ENCODE assay signal across 10 cellular contexts in the genomic region with DNA sequence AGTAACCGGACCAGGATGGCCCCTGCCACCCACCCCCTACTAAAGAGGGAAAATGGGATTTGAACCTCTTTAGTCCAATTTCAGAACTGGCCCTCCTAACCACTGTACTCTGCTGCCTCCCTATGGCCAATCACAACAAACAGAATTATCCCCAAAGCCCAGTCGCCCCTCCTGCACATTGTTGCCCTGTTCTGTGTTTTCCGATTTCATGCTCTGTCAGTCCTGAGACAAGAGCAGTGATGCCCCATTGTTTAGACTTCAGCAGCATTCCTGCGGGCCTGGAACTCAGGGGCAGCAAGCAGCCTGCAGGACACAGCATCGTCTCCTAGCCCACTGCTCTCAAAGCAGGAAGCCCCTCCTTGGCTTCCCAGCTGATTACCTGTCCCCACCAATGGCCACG. TPM values are rescaled to one million over a fixed set of nuclear protein-coding genes. Genes with fewer than 3 reads are reported as not detected.
DNase-seq lines count a peak whose midpoint lies in the region; ATAC-seq and TF ChIP-seq lines count a peak whose summit lies in the region.
"Had no signal": no experiment of that assay in that cellular context is flagged by ENCODE, and none has a peak within 500 bp of the region (broad histone marks: within the 10 kb centered on the region; RNA-seq: fewer than 3 reads in every experiment).

No MANE protein-coding gene starts in this region.

- H3K4me3 ChIP-seq in OCI-LY1 (ENCODE audit: low read depth, low read length, poor library complexity, severe bottlenecking) (no peak overlapping the region), smooth muscle cell (no peak overlapping the region), upper lobe of left lung (no peak overlapping the region)
- H3K4me3 ChIP-seq: tibial nerve had no signal

- H3K4me1 ChIP-seq in OCI-LY1 (ENCODE audit: insufficient read depth, low read length, severe bottlenecking) (no peaks in the 10 kb centered on the region), smooth muscle cell (ENCODE audit: low read depth) (no peaks in the 10 kb centered on the region), upper lobe of left lung (no peaks in the 10 kb centered on the region)
- H3K4me1 ChIP-seq: tibial nerve had no signal

- H3K27me3 ChIP-seq in OCI-LY1 (ENCODE audit: insufficient read depth, low read length) (no peaks in the 10 kb centered on the region), smooth muscle cell (ENCODE audit: low read depth) (no peaks in the 10 kb centered on the region), upper lobe of left lung (no peaks in the 10 kb centered on the region)
- H3K27me3 ChIP-seq: tibial nerve had no signal

- no peaks in the 10 kb centered on the region for H3K79me2 ChIP-seq in OCI-LY1 (ENCODE audit: insufficient read depth, low read length)
- peaks cover 24% of the 10 kb centered on the region for H3K79me2 ChIP-seq in smooth muscle cell (ENCODE audit: low read depth)

- no peak for TF ChIP-seq EP300 in upper lobe of left lung (IDR thresholded peaks at IDR 0.05)

- H3K4me1 Mint-ChIP-seq in activated CD4-positive, alpha-beta memory T cell treated with anti-CD3 and anti-CD28 coated beads for 36 hours (ENCODE audit: low read depth): no peaks in the 10 kb centered on the region
- H3K4me1 Mint-ChIP-seq in activated CD4-positive, alpha-beta memory T cell treated with anti-CD3 and anti-CD28 coated beads, Interleukin-2, amount 10 ng/mL, durations not matched to agents 7 days and 5 days: no peaks in the 10 kb centered on the region
- H3K4me1 Mint-ChIP-seq in endothelial cell (ENCODE audit: unreplicated experiment): peaks cover 2% of the 10 kb centered on the region
- H3K4me1 Mint-ChIP-seq: activated B cell treated with CpG ODN at 0.5 μM for 24 hours had no signal

- H2AFZ ChIP-seq in OCI-LY1 (ENCODE audit: low read length) (no peak overlapping the region), smooth muscle cell (ENCODE audit: low read depth) (no peak overlapping the region)

- peak; percentile 12 for DNase-seq in activated CD4-positive, alpha-beta memory T cell treated with anti-CD3 and anti-CD28 coated beads for 36 hours
- no peak for DNase-seq in activated CD4-positive, alpha-beta memory T cell treated with anti-CD3 and anti-CD28 coated beads, Interleukin-2, amount 10 ng/mL, durations not matched to agents 7 days and 5 days
- no peak for DNase-seq in endothelial cell (ENCODE audit: low spot score)
- DNase-seq in smooth muscle cell (lab: John Stamatoyannopoulos, UW; ENCODE audit: unreplicated experiment): no peak
- DNase-seq in upper lobe of left lung: no peak
- no peak for DNase-seq in activated gamma-delta T cell (lab: John Stamatoyannopoulos, UW)
- DNase-seq: activated B cell treated with CpG ODN at 0.5 μM for 24 hours had no signal

- no peaks in the 10 kb centered on the region for H3K27me3 Mint-ChIP-seq in activated CD4-positive, alpha-beta memory T cell treated with anti-CD3 and anti-CD28 coated beads for 36 hours
- no peaks in the 10 kb centered on the region for H3K27me3 Mint-ChIP-seq in activated CD4-positive, alpha-beta memory T cell treated with anti-CD3 and anti-CD28 coated beads, Interleukin-2, amount 10 ng/mL, durations not matched to agents 7 days and 5 days
- H3K27me3 Mint-ChIP-seq in endothelial cell (ENCODE audit: unreplicated experiment): no peaks in the 10 kb centered on the region
- H3K27me3 Mint-ChIP-seq: activated B cell treated with CpG ODN at 0.5 μM for 24 hours had no signal

- H3K9me3 Mint-ChIP-seq in activated CD4-positive, alpha-beta memory T cell treated with anti-CD3 and anti-CD28 coated beads for 36 hours: no peaks in the 10 kb centered on the region
- H3K9me3 Mint-ChIP-seq in activated CD4-positive, alpha-beta memory T cell treated with anti-CD3 and anti-CD28 coated beads, Interleukin-2, amount 10 ng/mL, durations not matched to agents 7 days and 5 days: no peaks in the 10 kb centered on the region
- no peaks in the 10 kb centered on the region for H3K9me3 Mint-ChIP-seq in endothelial cell (ENCODE audit: unreplicated experiment)
- H3K9me3 Mint-ChIP-seq: activated B cell treated with CpG ODN at 0.5 μM for 24 hours had no signal

- WGBS in smooth muscle cell (ENCODE audit: low lambda C conversion rate): 94% methylated on average over 6 of the region's 6 CpGs
- WGBS in upper lobe of left lung, 2 donors: 90 to 91% methylated on average over 6 of the region's 6 CpGs

- H3K9ac ChIP-seq in OCI-LY1 (ENCODE audit: low read length) (no peak overlapping the region), smooth muscle cell (ENCODE audit: low read depth) (no peak overlapping the region)

- no peak overlapping the region for H3K4me3 Mint-ChIP-seq in activated CD4-positive, alpha-beta memory T cell treated with anti-CD3 and anti-CD28 coated beads for 36 hours
- H3K4me3 Mint-ChIP-seq in activated CD4-positive, alpha-beta memory T cell treated with anti-CD3 and anti-CD28 coated beads, Interleukin-2, amount 10 ng/mL, durations not matched to agents 7 days and 5 days: no peak overlapping the region
- peak overlapping the region; percentile 53 for H3K4me3 Mint-ChIP-seq in endothelial cell (ENCODE audit: unreplicated experiment)
- H3K4me3 Mint-ChIP-seq: activated B cell treated with CpG ODN at 0.5 μM for 24 hours had no signal

- no peak for ATAC-seq in upper lobe of left lung (ENCODE audit: low FRiP score in 2 of 2)
- ATAC-seq in activated CD4-positive, CD25-positive, alpha-beta regulatory T cell treated with anti-CD3 and anti-CD28 coated beads, Interleukin-2, amount 50 U/mL, for 24 hours: no peak

- H4K20me1 ChIP-seq in OCI-LY1 (ENCODE audit: insufficient read depth, low read length): no peaks in the 10 kb centered on the region
- H4K20me1 ChIP-seq in smooth muscle cell (ENCODE audit: low read depth): peaks cover 85% of the 10 kb centered on the region

- H3K4me2 ChIP-seq in OCI-LY1 (ENCODE audit: low read length) (no peak overlapping the region), smooth muscle cell (no peak overlapping the region)

- TF ChIP-seq CTCF in OCI-LY1 (IDR thresholded peaks at IDR 0.05; ENCODE audit: low read length) (peak; percentile 40; the same call in 1 of the 2 replicates), endothelial cell (IDR thresholded peaks at IDR 0.05; ENCODE audit: unreplicated experiment) (no peak), smooth muscle cell (IDR thresholded peaks at IDR 0.05; ENCODE audit: borderline replicate concordance, insufficient read depth, poor library complexity, severe bottlenecking) (peak; percentile 6), upper lobe of left lung (IDR thresholded peaks at IDR 0.05) (peak in 1 of 6 experiments; percentile 18)

- H3K9me2 ChIP-seq in OCI-LY1 (ENCODE audit: low read depth, low read length): no peaks in the 10 kb centered on the region

- H3K36me3 ChIP-seq in OCI-LY1 (ENCODE audit: insufficient read depth, low read length) (peaks cover 92% of the 10 kb centered on the region), smooth muscle cell (ENCODE audit: low read depth) (peaks cover 30% of the 10 kb centered on the region), upper lobe of left lung (peaks cover 34 to 96% (median 82%) of the 10 kb centered on the region in 4 donors)

- CTCF ChIA-PET in activated CD4-positive, alpha-beta memory T cell treated with anti-CD3 and anti-CD28 coated beads for 36 hours (lab: Charles Lee): interaction anchor here (1.1 to 2.0 kb wide), 2 partner anchors 84 to 148 kb away, joined by 3 to 4 read pairs; no protein-coding TSS in a partner anchor
- CTCF ChIA-PET in activated CD4-positive, alpha-beta memory T cell treated with anti-CD3 and anti-CD28 coated beads, Interleukin-2, amount 10 ng/mL, durations not matched to agents 7 days and 5 days (lab: Charles Lee): interaction anchor here (1.0 to 1.4 kb wide), 2 partner anchors 38 to 148 kb away, joined by 3 read pairs; no protein-coding TSS in a partner anchor

- H3K27ac ChIP-seq in OCI-LY1 (ENCODE audit: low read depth, low read length, poor library complexity, severe bottlenecking) (no peak overlapping the region), smooth muscle cell (ENCODE audit: low read depth) (no peak overlapping the region), upper lobe of left lung (no peak overlapping the region)
- H3K27ac ChIP-seq: tibial nerve had no signal

- peaks cover 44% of the 10 kb centered on the region for H3K36me3 Mint-ChIP-seq in activated CD4-positive, alpha-beta memory T cell treated with anti-CD3 and anti-CD28 coated beads for 36 hours
- peaks cover 64% of the 10 kb centered on the region for H3K36me3 Mint-ChIP-seq in activated CD4-positive, alpha-beta memory T cell treated with anti-CD3 and anti-CD28 coated beads, Interleukin-2, amount 10 ng/mL, durations not matched to agents 7 days and 5 days (ENCODE audit: low read depth)
- H3K36me3 Mint-ChIP-seq in endothelial cell (ENCODE audit: low read depth, unreplicated experiment): peaks cover 38% of the 10 kb centered on the region

- H3K27ac Mint-ChIP-seq in activated CD4-positive, alpha-beta memory T cell treated with anti-CD3 and anti-CD28 coated beads for 36 hours: no peak overlapping the region
- H3K27ac Mint-ChIP-seq in activated CD4-positive, alpha-beta memory T cell treated with anti-CD3 and anti-CD28 coated beads, Interleukin-2, amount 10 ng/mL, durations not matched to agents 7 days and 5 days: no peak overlapping the region
- H3K27ac Mint-ChIP-seq in endothelial cell (ENCODE audit: unreplicated experiment): peak overlapping the region; percentile 4
- H3K27ac Mint-ChIP-seq: activated B cell treated with CpG ODN at 0.5 μM for 24 hours had no signal

- H3K9me3 ChIP-seq in OCI-LY1 (ENCODE audit: low read length): no peaks in the 10 kb centered on the region
- no peaks in the 10 kb centered on the region for H3K9me3 ChIP-seq in smooth muscle cell (replicated peaks; ENCODE audit: low read depth)
- H3K9me3 ChIP-seq in upper lobe of left lung: no peaks in the 10 kb centered on the region
- H3K9me3 ChIP-seq: tibial nerve had no signal

- POLR2A ChIA-PET in activated CD4-positive, alpha-beta memory T cell treated with anti-CD3 and anti-CD28 coated beads for 36 hours (lab: Charles Lee): no interaction called here
- POLR2A ChIA-PET in activated CD4-positive, alpha-beta memory T cell treated with anti-CD3 and anti-CD28 coated beads, Interleukin-2, amount 10 ng/mL, durations not matched to agents 7 days and 5 days (lab: Charles Lee): interaction anchor here (1.2 kb wide), 1 partner anchor 21 kb away, joined by 4 read pairs; the partner anchor contains the start of gene KLHL11

- no peak for TF ChIP-seq POLR2A in upper lobe of left lung (IDR thresholded peaks at IDR 0.05)

- intact Hi-C loops in activated CD4-positive, alpha-beta memory T cell treated with anti-CD3 and anti-CD28 coated beads for 36 hours (cut with micrococcal nuclease): loop anchor here (5.0 kb wide), 1 partner anchor 148 kb away; no protein-coding TSS in a partner anchor

- H3F3A ChIP-seq in OCI-LY1 (ENCODE audit: insufficient read depth, low read length): no peaks in the 10 kb centered on the region
- H3F3A ChIP-seq in smooth muscle cell (ENCODE audit: low read depth): no peaks in the 10 kb centered on the region

RNA-seq across cellular contexts. Expression of gene KLHL11, which starts 20.5 kb away (rescaled TPM):
- 10 to 100 TPM; 23.6 to 25.2 TPM for total RNA-seq in activated CD4-positive, alpha-beta memory T cell treated with anti-CD3 and anti-CD28 coated beads for 36 hours
- total RNA-seq in activated CD4-positive, alpha-beta memory T cell treated with anti-CD3 and anti-CD28 coated beads, Interleukin-2, amount 10 ng/mL, durations not matched to agents 7 days and 5 days: 10 to 100 TPM; 13.9 to 14.4 TPM
- total RNA-seq in endothelial cell (ENCODE audit: unreplicated experiment): 9.0 TPM
- total RNA-seq in smooth muscle cell: 23.8 and 29.2 TPM in 2 replicates
- polyA plus RNA-seq in smooth muscle cell: 7.9 and 10.0 TPM in 2 replicates
- total RNA-seq in upper lobe of left lung: 10 to 100 TPM; 13.3 to 25.2 (median 15.5) TPM

RNA-seq across cellular contexts. Expression of gene ACLY, which starts 33.0 kb away (rescaled TPM):
- 100 to 1,000 TPM; 186 to 203 TPM for total RNA-seq in activated CD4-positive, alpha-beta memory T cell treated with anti-CD3 and anti-CD28 coated beads for 36 hours
- total RNA-seq in activated CD4-positive, alpha-beta memory T cell treated with anti-CD3 and anti-CD28 coated beads, Interleukin-2, amount 10 ng/mL, durations not matched to agents 7 days and 5 days: 100 to 1,000 TPM; 177 to 183 TPM
- total RNA-seq in endothelial cell (ENCODE audit: unreplicated experiment) (376 TPM), smooth muscle cell (188 and 217 TPM in 2 replicates), upper lobe of left lung (100 to 1,000 TPM in 2 of 6 donors, 10 to 100 TPM in 4; 41.9 to 132 (median 84.6) TPM)
- polyA plus RNA-seq in smooth muscle cell: 119 and 172 TPM in 2 replicates

RNA-seq across cellular contexts. Expression of gene ODAD4, which starts 44.7 kb away (rescaled TPM):
- 1 to 10 TPM in 1 of 2 experiments, under 1 TPM in 1; 0.77 to 1.4 TPM for total RNA-seq in activated CD4-positive, alpha-beta memory T cell treated with anti-CD3 and anti-CD28 coated beads for 36 hours
- 1 to 10 TPM; 1.7 to 2.0 TPM for total RNA-seq in activated CD4-positive, alpha-beta memory T cell treated with anti-CD3 and anti-CD28 coated beads, Interleukin-2, amount 10 ng/mL, durations not matched to agents 7 days and 5 days
- total RNA-seq in endothelial cell (ENCODE audit: unreplicated experiment): 2.2 TPM
- 1.5 and 1.7 TPM in 2 replicates for total RNA-seq in smooth muscle cell
- polyA plus RNA-seq in smooth muscle cell: 3.2 and 3.9 TPM in 2 replicates
- total RNA-seq in upper lobe of left lung: 10 to 100 TPM in 2 of 6 donors, 1 to 10 TPM in 4; 1.2 to 16.9 (median 4.8) TPM

RNA-seq across cellular contexts. Expression of gene KLHL10, which starts 48.1 kb away (rescaled TPM):
- total RNA-seq in activated CD4-positive, alpha-beta memory T cell treated with anti-CD3 and anti-CD28 coated beads for 36 hours: under 1 TPM; 0.12 to 0.29 TPM
- total RNA-seq in activated CD4-positive, alpha-beta memory T cell treated with anti-CD3 and anti-CD28 coated beads, Interleukin-2, amount 10 ng/mL, durations not matched to agents 7 days and 5 days: not detected
- total RNA-seq in endothelial cell (ENCODE audit: unreplicated experiment) (not detected), smooth muscle cell (not detected in 2 replicates), upper lobe of left lung (1 to 10 TPM in 1 of 6 donors, under 1 TPM in 2, not detected in 3; 0.17 to 1.1 (median 0.37) TPM)
- polyA plus RNA-seq in smooth muscle cell: not detected in 2 replicates
- total RNA-seq: activated B cell treated with CpG ODN at 0.5 μM for 24 hours, tibial nerve had no signal

RNA-seq across cellular contexts. Expression of gene NT5C3B, which starts 49.7 kb away (rescaled TPM):
- 10 to 100 TPM; 29.0 to 29.5 TPM for total RNA-seq in activated CD4-positive, alpha-beta memory T cell treated with anti-CD3 and anti-CD28 coated beads for 36 hours
- total RNA-seq in activated CD4-positive, alpha-beta memory T cell treated with anti-CD3 and anti-CD28 coated beads, Interleukin-2, amount 10 ng/mL, durations not matched to agents 7 days and 5 days: 10 to 100 TPM; 16.1 to 19.0 TPM
- 79.9 TPM for total RNA-seq in endothelial cell (ENCODE audit: unreplicated experiment)
- 38.4 and 46.8 TPM in 2 replicates for total RNA-seq in smooth muscle cell
- 72.2 and 76.3 TPM in 2 replicates for polyA plus RNA-seq in smooth muscle cell
- 10 to 100 TPM; 35.1 to 61.8 (median 37.5) TPM for total RNA-seq in upper lobe of left lung
